5 cellular contexts compared by ENCODE assay signal in the genomic region with DNA sequence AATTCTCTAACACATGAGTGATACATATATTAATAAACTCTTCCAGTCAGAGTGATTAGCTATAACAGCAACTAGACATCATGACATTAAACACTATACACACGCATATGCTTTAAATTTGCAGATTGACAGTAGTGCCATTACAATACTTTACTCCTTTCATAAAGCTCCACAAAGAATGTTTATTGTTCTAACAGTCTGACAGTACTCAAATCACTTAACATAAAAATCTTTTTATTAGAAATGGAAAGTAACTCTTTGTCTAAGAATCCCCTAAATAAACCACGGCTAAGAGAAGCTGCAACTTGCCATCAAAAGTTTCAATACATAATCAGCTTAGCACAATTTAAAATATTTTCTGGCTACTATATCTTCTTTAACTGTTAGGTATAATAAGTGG.
"Had no signal": no experiment of that assay in that cellular context is flagged by ENCODE, and none has a peak within 500 bp of the region (broad histone marks: within the 10 kb centered on the region; RNA-seq: fewer than 3 reads in every experiment).

No MANE protein-coding gene starts in this region.

- ATAC-seq: GM12878 had no signal

- FAIRE-seq: G401.6, GM12878, GM12891, GM12892, GM18507 had no signal
